ENCODE assay signal across 14 cellular contexts in the genomic region with DNA sequence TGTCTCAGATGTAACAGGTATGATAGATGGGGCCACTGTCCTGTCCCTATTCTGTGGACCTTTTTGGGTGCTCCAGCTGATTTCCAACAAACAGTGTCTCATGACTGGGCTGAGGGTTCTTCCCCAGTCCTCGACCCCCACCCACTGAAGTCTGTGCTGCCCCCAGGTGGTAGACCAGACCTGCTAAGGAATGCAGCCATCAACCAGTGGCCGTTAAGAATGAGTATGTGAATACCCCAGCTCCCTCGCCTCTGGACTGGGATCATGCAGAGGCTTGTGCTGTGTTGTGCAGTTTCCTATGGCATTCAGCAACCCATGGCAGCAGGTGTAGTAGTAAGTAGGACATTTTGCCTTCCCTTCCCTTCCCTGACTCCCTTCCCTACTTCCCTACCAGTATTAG.
DNase-seq lines count a peak whose midpoint lies in the region; ATAC-seq and TF ChIP-seq lines count a peak whose summit lies in the region.
"Had no signal": no experiment of that assay in that cellular context is flagged by ENCODE, and none has a peak within 500 bp of the region (broad histone marks: within the 10 kb centered on the region; RNA-seq: fewer than 3 reads in every experiment).

No MANE protein-coding gene starts in this region.

- DNase-seq in DMS 273 (lab: John Stamatoyannopoulos, UW; ENCODE audit: unreplicated experiment) (peak; percentile 55), DMS 273 treated with DMSO at 0.1 percent for 48 hours (lab: John Stamatoyannopoulos, UW) (no peak), GM06990 (ENCODE audit: extremely low read depth, insufficient read length) (no peak), iPS-NIHi11 (ENCODE audit: low spot score) (peak; percentile 72), GM03348 (ENCODE audit: low spot score) (no peak), T-helper 17 cell (no peak), GM23248 (no peak)
- DNase-seq: 8988T, NCI-H2107, sigmoid colon, thyroid gland had no signal

- H3K4me1 ChIP-seq in OCI-LY1 (ENCODE audit: insufficient read depth, low read length, severe bottlenecking) (no peaks in the 10 kb centered on the region), GM23248 (ENCODE audit: insufficient read depth) (peaks cover 11% of the 10 kb centered on the region)
- H3K4me1 ChIP-seq: Caco-2 had no signal

- H3K36me3 ChIP-seq in GM06990 (ENCODE audit: control insufficient read depth, insufficient read depth, low read length): no peaks in the 10 kb centered on the region
- no peaks in the 10 kb centered on the region for H3K36me3 ChIP-seq in OCI-LY1 (ENCODE audit: insufficient read depth, low read length)
- no peaks in the 10 kb centered on the region for H3K36me3 ChIP-seq in GM23248 (ENCODE audit: low read depth)
- H3K36me3 ChIP-seq: sigmoid colon, thyroid gland had no signal

- H3K4me3 Mint-ChIP-seq in T-helper 17 cell: no peak overlapping the region
- H3K4me3 Mint-ChIP-seq: dendritic cell treated with granulocyte-macrophage colony-stimulating factor and Interleukin-4, amounts not matched to agents 40 ng/mL and 50 ng/mL, for 4 days had no signal

- in situ Hi-C loops in GM23248 (cut with MboI): no loop called here

- peak; percentile 25 for TF ChIP-seq CTCF in GM06990 (IDR thresholded peaks at IDR 0.05; ENCODE audit: insufficient read depth, low read length, poor library complexity, severe bottlenecking)
- peak; percentile 36; the same call in 1 of the 2 replicates for TF ChIP-seq CTCF in OCI-LY1 (IDR thresholded peaks at IDR 0.05; ENCODE audit: low read length)

- ATAC-seq in T-helper 17 cell: no peak

- WGBS in GM23248 (ENCODE audit: low coverage in 1 of 2, low lambda C conversion rate in 2 of 2, missing lambda C conversion rate in 2 of 2), 2 experiments: 65 to 72% methylated on average over 3 of the region's 3 CpGs

- H3K4me2 ChIP-seq in OCI-LY1 (ENCODE audit: low read length) (no peak overlapping the region), GM23248 (ENCODE audit: unreplicated experiment) (no peak overlapping the region)

- H3K9me3 ChIP-seq in OCI-LY1 (ENCODE audit: low read length) (no peaks in the 10 kb centered on the region), T-helper 17 cell (ENCODE audit: control insufficient read depth, low read length, poor library complexity, severe bottlenecking) (no peaks in the 10 kb centered on the region), GM23248 (ENCODE audit: low read depth) (no peaks in the 10 kb centered on the region)
- H3K9me3 ChIP-seq: Caco-2, sigmoid colon, thyroid gland had no signal

- H3K9me2 ChIP-seq in OCI-LY1 (ENCODE audit: low read depth, low read length) (no peaks in the 10 kb centered on the region), GM23248 (ENCODE audit: insufficient read depth) (no peaks in the 10 kb centered on the region)

- H3K9ac ChIP-seq in OCI-LY1 (ENCODE audit: low read length): no peak overlapping the region
- no peak overlapping the region for H3K9ac ChIP-seq in GM23248

- H3K4me3 ChIP-seq in GM06990 (replicated peaks; ENCODE audit: low read depth, low read length) (no peak overlapping the region), OCI-LY1 (ENCODE audit: low read depth, low read length, poor library complexity, severe bottlenecking) (no peak overlapping the region), GM23248 (no peak overlapping the region)
- H3K4me3 ChIP-seq: sigmoid colon, thyroid gland had no signal

- H3F3A ChIP-seq in OCI-LY1 (ENCODE audit: insufficient read depth, low read length) (no peaks in the 10 kb centered on the region), GM23248 (ENCODE audit: insufficient read depth) (peaks cover 11% of the 10 kb centered on the region)

- peaks cover 2% of the 10 kb centered on the region for H3K4me1 Mint-ChIP-seq in T-helper 17 cell

- H4K20me1 ChIP-seq in OCI-LY1 (ENCODE audit: insufficient read depth, low read length) (no peaks in the 10 kb centered on the region), GM23248 (ENCODE audit: insufficient read depth) (no peaks in the 10 kb centered on the region)

- H3K27me3 ChIP-seq in GM06990 (replicated peaks; ENCODE audit: control insufficient read depth, insufficient read depth, low read length): no peaks in the 10 kb centered on the region
- no peaks in the 10 kb centered on the region; the same call in 1 of the 2 replicates for H3K27me3 ChIP-seq in OCI-LY1 (ENCODE audit: insufficient read depth, low read length)
- H3K27me3 ChIP-seq in GM23248 (replicated peaks; ENCODE audit: insufficient read depth): no peaks in the 10 kb centered on the region
- H3K27me3 ChIP-seq: sigmoid colon, thyroid gland had no signal

- no peaks in the 10 kb centered on the region for H3K36me3 Mint-ChIP-seq in T-helper 17 cell (ENCODE audit: low read depth)

- H3K79me2 ChIP-seq in OCI-LY1 (ENCODE audit: insufficient read depth, low read length): no peaks in the 10 kb centered on the region
- H3K79me2 ChIP-seq in GM23248 (ENCODE audit: insufficient read depth): no peaks in the 10 kb centered on the region

- H3K27ac Mint-ChIP-seq in T-helper 17 cell: no peak overlapping the region
- H3K27ac Mint-ChIP-seq: dendritic cell treated with granulocyte-macrophage colony-stimulating factor and Interleukin-4, amounts not matched to agents 40 ng/mL and 50 ng/mL, for 4 days had no signal

- peaks cover 5% of the 10 kb centered on the region for H3K27me3 Mint-ChIP-seq in T-helper 17 cell

- H3K27ac ChIP-seq in OCI-LY1 (ENCODE audit: low read depth, low read length, poor library complexity, severe bottlenecking) (no peak overlapping the region), GM23248 (no peak overlapping the region)
- H3K27ac ChIP-seq: sigmoid colon, thyroid gland had no signal

- H2AFZ ChIP-seq in OCI-LY1 (ENCODE audit: low read length) (no peak overlapping the region), GM23248 (no peak overlapping the region)

Comparison
In these comparisons a context has a peak if more than half of its experiments do, and no peak if none do; other contexts are left out.
1. DNase-seq: peak in DMS 273 (single experiment) and iPS-NIHi11 (single experiment); none in DMS 273 treated with DMSO at 0.1 percent for 48 hours (single experiment), GM06990 (single experiment), GM03348 (single experiment), T-helper 17 cell (0 of 3) and GM23248 (single experiment).